ENCODE assay signal across 18 cellular contexts in genomic region chr14:52000019-52000582, GRCh38.
"Had no signal": no experiment of that assay in that cellular context is flagged by ENCODE, and none has a peak within 500 bp of the region (broad histone marks: within the 10 kb centered on the region; RNA-seq: fewer than 3 reads in every experiment).

No MANE protein-coding gene starts in this region.

- H3K27ac Mint-ChIP-seq: activated CD8-positive, alpha-beta T cell treated with anti-CD3 and anti-CD28 coated beads, Interleukin-2, amount 10 ng/mL, durations not matched to agents 7 days and 5 days; activated T-helper 1 cell treated with anti-CD3 and anti-CD28 coated beads, Interleukin-12 subunit alpha, Interleukin-12 subunit beta, Interleukin-2, Interleukin-4 antibody, amounts not matched to agents 30 ng/mL and 10 ng/mL and 1 ng/mL, durations not matched to agents 14 hours and 24 hours and 36 hours; natural killer cell treated with Interleukin-12 subunit alpha and Interleukin-12 subunit beta and Interleukin-15 and Interleukin-18, amount 100 ng/mL, for 72 hours; T-cell; WTC11 had no signal

- H3K4me3 Mint-ChIP-seq: activated CD8-positive, alpha-beta T cell treated with anti-CD3 and anti-CD28 coated beads, Interleukin-2, amount 10 ng/mL, durations not matched to agents 7 days and 5 days; activated T-helper 1 cell treated with anti-CD3 and anti-CD28 coated beads, Interleukin-12 subunit alpha, Interleukin-12 subunit beta, Interleukin-2, Interleukin-4 antibody, amounts not matched to agents 30 ng/mL and 10 ng/mL and 1 ng/mL, durations not matched to agents 14 hours and 24 hours and 36 hours; natural killer cell treated with Interleukin-12 subunit alpha and Interleukin-12 subunit beta and Interleukin-15 and Interleukin-18, amount 100 ng/mL, for 72 hours; T-cell; WTC11 had no signal

- H3K4me1 Mint-ChIP-seq: WTC11 had no signal

- FAIRE-seq: islet of Langerhans had no signal

- H3K9me3 Mint-ChIP-seq: activated T-helper 1 cell treated with anti-CD3 and anti-CD28 coated beads, Interleukin-12 subunit alpha, Interleukin-12 subunit beta, Interleukin-2, Interleukin-4 antibody, amounts not matched to agents 30 ng/mL and 10 ng/mL and 1 ng/mL, durations not matched to agents 14 hours and 24 hours and 36 hours; natural killer cell treated with Interleukin-12 subunit alpha and Interleukin-12 subunit beta and Interleukin-15 and Interleukin-18, amount 100 ng/mL, for 72 hours; T-cell; WTC11 had no signal

- DNase-seq: activated CD4-positive, alpha-beta T cell treated with anti-CD3 and anti-CD28 coated beads for 48 hours; activated CD8-positive, alpha-beta memory T cell treated with anti-CD3 and anti-CD28 coated beads, Interleukin-2, amount 50 U/mL, for 48 hours; activated CD8-positive, alpha-beta T cell treated with anti-CD3 and anti-CD28 coated beads, Interleukin-2, amount 10 ng/mL, durations not matched to agents 7 days and 5 days; activated naive CD4-positive, alpha-beta T cell treated with Interleukin-2 at 50 U/mL for 16 hours; adrenal gland; body of pancreas; foreskin melanocyte; head of caudate nucleus; occipital lobe; sigmoid colon; stimulated activated CD4-positive, alpha-beta T cell treated with anti-CD3 and anti-CD28 coated beads, Interleukin-4, amount 100 ng/mL, for 4 hours; T-cell; uterus had no signal

- ATAC-seq: activated CD8-positive, alpha-beta T cell treated with anti-CD3 and anti-CD28 coated beads, Interleukin-2, amount 10 ng/mL, durations not matched to agents 7 days and 5 days; body of pancreas; left lobe of liver; natural killer cell treated with Interleukin-12 subunit alpha and Interleukin-12 subunit beta and Interleukin-15 and Interleukin-18, amount 100 ng/mL, for 72 hours; T-cell; WTC11 had no signal

- H3K4me3 ChIP-seq: adrenal gland, body of pancreas, sigmoid colon, uterus had no signal
